ENCODE assay signal across 19 cellular contexts in genomic region chr1:93015590-93015989, GRCh38. TPM values are rescaled to one million over a fixed set of nuclear protein-coding genes. Genes with fewer than 3 reads are reported as not detected.
DNase-seq lines count a peak whose midpoint lies in the region; ATAC-seq and TF ChIP-seq lines count a peak whose summit lies in the region.
"Had no signal": no experiment of that assay in that cellular context is flagged by ENCODE, and none has a peak within 500 bp of the region (broad histone marks: within the 10 kb centered on the region; RNA-seq: fewer than 3 reads in every experiment).

No MANE protein-coding gene starts in this region.

- no peak overlapping the region for H3K4me3 ChIP-seq in choroid plexus epithelial cell (ENCODE audit: low read depth, low read length)
- peak overlapping the region; percentile 44 for H3K4me3 ChIP-seq in skeletal muscle satellite cell (ENCODE audit: low read length)
- H3K4me3 ChIP-seq: adrenal gland, colonic mucosa, HAP-1, lower lobe of right lung had no signal

- no peak for ATAC-seq in activated CD4-positive, alpha-beta T cell treated with anti-CD3 and anti-CD28 coated beads for 36 hours
- ATAC-seq: lower lobe of right lung; natural killer cell treated with Interleukin-12 subunit alpha and Interleukin-12 subunit beta and Interleukin-15 and Interleukin-18, amount 100 ng/mL, for 72 hours; sciatic nerve; stimulated activated naive B cell treated with anti-CD40 and anti-IgM and Interleukin-4, amounts not matched to agents 10 μg/mL and 1 μg/mL and 100 μg/mL, for 72 hours; T-cell had no signal

- peaks cover 19% of the 10 kb centered on the region for H3K27me3 ChIP-seq in skeletal muscle satellite cell (ENCODE audit: control insufficient read depth, insufficient read depth, low read length)
- H3K27me3 ChIP-seq: adrenal gland, colonic mucosa had no signal

- CTCF ChIA-PET in activated CD4-positive, alpha-beta T cell treated with anti-CD3 and anti-CD28 coated beads for 36 hours (lab: Charles Lee) = interaction anchor here (1.1 to 1.2 kb wide), 3 partner anchors 21 to 382 kb away, joined by 3 to 4 read pairs (median 3); no protein-coding TSS in a partner anchor

- peaks cover 3% of the 10 kb centered on the region for H3K27me3 Mint-ChIP-seq in activated CD4-positive, alpha-beta T cell treated with anti-CD3 and anti-CD28 coated beads for 36 hours

- no peaks in the 10 kb centered on the region for H3K9me3 Mint-ChIP-seq in activated CD4-positive, alpha-beta T cell treated with anti-CD3 and anti-CD28 coated beads for 36 hours (ENCODE audit: low read depth)
- H3K9me3 Mint-ChIP-seq: activated T-cell treated with anti-CD3 and anti-CD28 coated beads, Interleukin-2, amount 50 U/mL, for 24 hours; CD8-positive, alpha-beta memory T cell; natural killer cell treated with Interleukin-12 subunit alpha and Interleukin-12 subunit beta and Interleukin-15 and Interleukin-18, amount 100 ng/mL, for 72 hours; stimulated activated naive B cell treated with anti-CD40 and anti-IgM and Interleukin-4, amounts not matched to agents 10 μg/mL and 1 μg/mL and 100 μg/mL, for 72 hours; T-cell had no signal

- no peak overlapping the region for H3K9ac ChIP-seq in skeletal muscle satellite cell (ENCODE audit: low read depth, low read length)

- H3K36me3 ChIP-seq in skeletal muscle satellite cell (ENCODE audit: insufficient read depth, low read length) = no peaks in the 10 kb centered on the region
- H3K36me3 ChIP-seq: adrenal gland, colonic mucosa, HAP-1, lower lobe of right lung had no signal

- peaks cover 30% of the 10 kb centered on the region for H3K4me1 ChIP-seq in skeletal muscle satellite cell (ENCODE audit: control insufficient read depth, insufficient read depth, low read length)
- H3K4me1 ChIP-seq: adrenal gland, colonic mucosa, HAP-1 had no signal

- intact Hi-C loops in activated CD4-positive, alpha-beta T cell treated with anti-CD3 and anti-CD28 coated beads for 36 hours (cut with DNase I, micrococcal nuclease) = no loop called here

- no peaks in the 10 kb centered on the region for H3K36me3 Mint-ChIP-seq in activated CD4-positive, alpha-beta T cell treated with anti-CD3 and anti-CD28 coated beads for 36 hours (ENCODE audit: low read depth)
- H3K36me3 Mint-ChIP-seq: CD8-positive, alpha-beta memory T cell; natural killer cell treated with Interleukin-12 subunit alpha and Interleukin-12 subunit beta and Interleukin-15 and Interleukin-18, amount 100 ng/mL, for 72 hours; stimulated activated naive B cell treated with anti-CD40 and anti-IgM and Interleukin-4, amounts not matched to agents 10 μg/mL and 1 μg/mL and 100 μg/mL, for 72 hours; T-cell had no signal

- H3K4me3 Mint-ChIP-seq in activated CD4-positive, alpha-beta T cell treated with anti-CD3 and anti-CD28 coated beads for 36 hours = no peak overlapping the region
- H3K4me3 Mint-ChIP-seq: activated T-cell treated with anti-CD3 and anti-CD28 coated beads, Interleukin-2, amount 50 U/mL, for 24 hours; CD8-positive, alpha-beta memory T cell; natural killer cell treated with Interleukin-12 subunit alpha and Interleukin-12 subunit beta and Interleukin-15 and Interleukin-18, amount 100 ng/mL, for 72 hours; stimulated activated naive B cell treated with anti-CD40 and anti-IgM and Interleukin-4, amounts not matched to agents 10 μg/mL and 1 μg/mL and 100 μg/mL, for 72 hours; T-cell had no signal

- POLR2A ChIA-PET in activated CD4-positive, alpha-beta T cell treated with anti-CD3 and anti-CD28 coated beads for 36 hours (lab: Charles Lee) = no interaction called here

- no peak for TF ChIP-seq CTCF in choroid plexus epithelial cell (conservative IDR thresholded peaks at IDR 0.05; ENCODE audit: low read depth, low read length)

- H3K9me3 ChIP-seq in skeletal muscle satellite cell (replicated peaks; ENCODE audit: low read length) = no peaks in the 10 kb centered on the region
- H3K9me3 ChIP-seq: adrenal gland, colonic mucosa, HAP-1, lower lobe of right lung had no signal

- H3K27ac Mint-ChIP-seq in activated CD4-positive, alpha-beta T cell treated with anti-CD3 and anti-CD28 coated beads for 36 hours = no peak overlapping the region
- H3K27ac Mint-ChIP-seq: activated T-cell treated with anti-CD3 and anti-CD28 coated beads, Interleukin-2, amount 50 U/mL, for 24 hours; CD8-positive, alpha-beta memory T cell; natural killer cell treated with Interleukin-12 subunit alpha and Interleukin-12 subunit beta and Interleukin-15 and Interleukin-18, amount 100 ng/mL, for 72 hours; stimulated activated naive B cell treated with anti-CD40 and anti-IgM and Interleukin-4, amounts not matched to agents 10 μg/mL and 1 μg/mL and 100 μg/mL, for 72 hours; T-cell had no signal

- H3K4me2 ChIP-seq in skeletal muscle satellite cell (ENCODE audit: low read length) = peak overlapping the region; percentile 65

- DNase-seq in ELR (ENCODE audit: low read depth) = peak; percentile 22
- peak; percentile 51 for DNase-seq in M059J (ENCODE audit: low read depth)
- DNase-seq in choroid plexus epithelial cell (ENCODE audit: low read depth) = peak; percentile 33
- no peak for DNase-seq in NCI-H345 (lab: John Stamatoyannopoulos, UW)
- DNase-seq in NCI-H2081 treated with DMSO at 0.1 percent for 48 hours (lab: John Stamatoyannopoulos, UW) = no peak
- no peak for DNase-seq in activated CD4-positive, alpha-beta T cell treated with anti-CD3 and anti-CD28 coated beads for 36 hours
- DNase-seq: activated CD4-positive, CD25-positive, alpha-beta regulatory T cell treated with anti-CD3 and anti-CD28 coated beads, Interleukin-2, amount 50 U/mL, for 72 hours; activated T-cell treated with anti-CD3 and anti-CD28 coated beads, Interleukin-2, amount 50 U/mL, for 24 hours; adrenal gland; CD8-positive, alpha-beta memory T cell; colonic mucosa; lower lobe of right lung; NCI-H1092 treated with DMSO at 0.1 percent for 48 hours; stimulated activated naive B cell treated with anti-CD40 and anti-IgM and Interleukin-4, amounts not matched to agents 10 μg/mL and 1 μg/mL and 100 μg/mL, for 72 hours; T-cell had no signal

- no peaks in the 10 kb centered on the region for H3K4me1 Mint-ChIP-seq in activated CD4-positive, alpha-beta T cell treated with anti-CD3 and anti-CD28 coated beads for 36 hours
- H3K4me1 Mint-ChIP-seq: CD8-positive, alpha-beta memory T cell; T-cell had no signal

RNA-seq across cellular contexts. Expression of gene DIPK1A, which starts 54.3 kb away (rescaled TPM):
- 12.7 and 21.5 TPM in 2 replicates for total RNA-seq in M059J (2014; rRNA removed; shearing (Covaris generic))
- 6.8 and 11.9 TPM in 2 replicates for total RNA-seq in skeletal muscle satellite cell (2012; rRNA removed)
- total RNA-seq in activated CD4-positive, alpha-beta T cell treated with anti-CD3 and anti-CD28 coated beads for 36 hours = 1 to 10 TPM; 6.1 to 6.5 TPM

Comparison
In these comparisons a context has a peak if more than half of its experiments do, and no peak if none do; other contexts are left out.
1. DNase-seq: peak in ELR (single experiment), M059J (single experiment) and choroid plexus epithelial cell (single experiment); none in NCI-H345 (single experiment), NCI-H2081 treated with DMSO at 0.1 percent for 48 hours (single experiment) and activated CD4-positive, alpha-beta T cell treated with anti-CD3 and anti-CD28 coated beads for 36 hours (single experiment).